Comparison of ENCODE assay signal across 10 cellular contexts in genomic region chr3:188000361-188000861, GRCh38.
A peak's percentile ranks its signal among the peaks of the same experiment; 100 is the strongest.
DNase-seq lines count a peak whose midpoint lies in the region; ATAC-seq, FAIRE-seq and TF ChIP-seq lines count a peak whose summit lies in the region.
"Had no signal": no experiment of that assay in that cellular context is flagged by ENCODE, and none has a peak within 500 bp of the region (broad histone marks: within the 10 kb centered on the region; RNA-seq: fewer than 3 reads in every experiment).

No MANE protein-coding gene starts in this region.

- TF ChIP-seq CTCF in HEK293 (tag by site-specific recombination; IDR thresholded peaks at IDR 0.05) = no peak
- no peak for TF ChIP-seq CTCF in SU-DHL-6 (IDR thresholded peaks at IDR 0.05; ENCODE audit: insufficient read depth, low read length, poor library complexity, severe bottlenecking)
- no peak for TF ChIP-seq CTCF in lower lobe of right lung (IDR thresholded peaks at IDR 0.05)
- no peak for TF ChIP-seq CTCF in HFFc6 (IDR thresholded peaks at IDR 0.05)

- ATAC-seq in lower lobe of right lung = peak in 1 of 2 donors; percentile 37

- H3K9me2 ChIP-seq in SU-DHL-6 (replicated peaks; ENCODE audit: insufficient read depth, low read length) = no peaks in the 10 kb centered on the region

- peak in 2 of 5 donors; percentile 13 to 41 for DNase-seq in CD4-positive, alpha-beta memory T cell
- no peak for DNase-seq in lower lobe of right lung
- no peak for DNase-seq in NOMO-1 (lab: John Stamatoyannopoulos, UW; ENCODE audit: unreplicated experiment in 2 of 2)
- no peak for DNase-seq in HFFc6
- no peak for DNase-seq in urothelium cell line (ENCODE audit: low spot score)
- DNase-seq in HK-2 (ENCODE audit: unreplicated experiment) = no peak
- DNase-seq: NCI-H1048, T1000 had no signal

- no peaks in the 10 kb centered on the region for H3K79me2 ChIP-seq in SU-DHL-6 (ENCODE audit: insufficient read depth, low read length)

- intact Hi-C loops in CD4-positive, alpha-beta memory T cell (cut with micrococcal nuclease) = no loop called here
- intact Hi-C loops in lower lobe of right lung (cut with DNase I) = no loop called here

- no peaks in the 10 kb centered on the region for H3K27me3 Mint-ChIP-seq in CD4-positive, alpha-beta memory T cell
- no peaks in the 10 kb centered on the region; the same call in 1 of the 2 replicates for H3K27me3 Mint-ChIP-seq in HFFc6 (ENCODE audit: insufficient read depth)

- no peak for FAIRE-seq in urothelium cell line (lab: Jason Lieb, UNC)

- H3K4me1 ChIP-seq in CD4-positive, alpha-beta memory T cell (ENCODE audit: insufficient read depth, low read length) = peaks cover 68% of the 10 kb centered on the region
- H3K4me1 ChIP-seq in HEK293 (ENCODE audit: control insufficient read depth, insufficient read depth, low read length) (no peaks in the 10 kb centered on the region; the same call in 1 of the 2 replicates), lower lobe of right lung (peaks cover 14% of the 10 kb centered on the region)

- no peak overlapping the region for H3K4me3 ChIP-seq in CD4-positive, alpha-beta memory T cell (ENCODE audit: low read length in 2 of 2)
- H3K4me3 ChIP-seq in HEK293 (ENCODE audit: low read depth, low read length) (no peak overlapping the region), SU-DHL-6 (ENCODE audit: insufficient read depth, low read length, poor library complexity, severe bottlenecking) (peak overlapping the region; percentile 33), lower lobe of right lung (no peak overlapping the region)

- H3K27ac ChIP-seq in CD4-positive, alpha-beta memory T cell (ENCODE audit: low read depth, low read length) = peak overlapping the region; percentile 41
- H3K27ac ChIP-seq in HEK293 (ENCODE audit: extremely low read depth, low read depth, low read length) (no peak overlapping the region), SU-DHL-6 (ENCODE audit: low read depth, low read length) (peak overlapping the region; percentile 97), lower lobe of right lung (peak overlapping the region; percentile 18)

- no peaks in the 10 kb centered on the region for H3K36me3 ChIP-seq in CD4-positive, alpha-beta memory T cell (ENCODE audit: insufficient read depth, low read length)
- no peaks in the 10 kb centered on the region for H3K36me3 ChIP-seq in HEK293 (ENCODE audit: control insufficient read depth in 2 of 2, insufficient read depth in 1 of 2, low read length in 2 of 2)
- H3K36me3 ChIP-seq in SU-DHL-6 (ENCODE audit: low read length) = no peaks in the 10 kb centered on the region
- H3K36me3 ChIP-seq in lower lobe of right lung = no peaks in the 10 kb centered on the region

- H3K27me3 ChIP-seq in CD4-positive, alpha-beta memory T cell (ENCODE audit: insufficient read depth, low read length) = no peaks in the 10 kb centered on the region
- H3K27me3 ChIP-seq in SU-DHL-6 (ENCODE audit: low read length) (no peaks in the 10 kb centered on the region), lower lobe of right lung (ENCODE audit: low read depth) (no peaks in the 10 kb centered on the region)

- no peaks in the 10 kb centered on the region for H3K9me3 ChIP-seq in CD4-positive, alpha-beta memory T cell (ENCODE audit: control insufficient read depth in 1 of 2, low read length in 2 of 2)
- H3K9me3 ChIP-seq in HEK293 (ENCODE audit: control insufficient read depth, insufficient read depth, low read depth, low read length) (no peaks in the 10 kb centered on the region), SU-DHL-6 (ENCODE audit: insufficient read depth, low read length) (no peaks in the 10 kb centered on the region), lower lobe of right lung (no peaks in the 10 kb centered on the region)

- POLR2A ChIA-PET in CD4-positive, alpha-beta memory T cell (lab: Charles Lee; ENCODE audit: partially characterized antibody) = interaction anchor here (0.7 to 2.6 kb wide), 12 partner anchors 9 to 255 kb away, joined by 3 to 15 read pairs (median 3); partner anchors contain the start of gene BCL6
- POLR2A ChIA-PET in HEK293 (lab: Yijun Ruan, JAX) = no interaction called here

- H3K4me1 Mint-ChIP-seq in CD4-positive, alpha-beta memory T cell = peaks cover 59 to 83% (median 68%) of the 10 kb centered on the region in 4 donors
- peaks cover 31% of the 10 kb centered on the region for H3K4me1 Mint-ChIP-seq in HFFc6 (ENCODE audit: low read depth)

- H3K4me3 Mint-ChIP-seq in CD4-positive, alpha-beta memory T cell = peak overlapping the region; percentile 67 to 86 (median 81)
- no peak overlapping the region for H3K4me3 Mint-ChIP-seq in HFFc6

- H3F3A ChIP-seq in SU-DHL-6 (ENCODE audit: insufficient read depth) = peaks cover 36% of the 10 kb centered on the region

- H3K36me3 Mint-ChIP-seq in CD4-positive, alpha-beta memory T cell = no peaks in the 10 kb centered on the region
- no peaks in the 10 kb centered on the region for H3K36me3 Mint-ChIP-seq in HFFc6 (ENCODE audit: low read depth)

- H4K20me1 ChIP-seq in SU-DHL-6 (ENCODE audit: low read depth, low read length) = no peaks in the 10 kb centered on the region

- no peak overlapping the region for H2AFZ ChIP-seq in SU-DHL-6 (ENCODE audit: low read depth, low read length, severe bottlenecking)

- peak overlapping the region; percentile 93 for H3K4me2 ChIP-seq in SU-DHL-6 (ENCODE audit: low read depth, low read length, poor library complexity, severe bottlenecking)

- peak overlapping the region; percentile 63 for H3K9ac ChIP-seq in SU-DHL-6 (ENCODE audit: low read length)

- H3K9me3 Mint-ChIP-seq in CD4-positive, alpha-beta memory T cell = peaks cover 0 to 3% (median 0%) of the 10 kb centered on the region in 8 donors
- H3K9me3 Mint-ChIP-seq in HFFc6 = no peaks in the 10 kb centered on the region

- CTCF ChIA-PET in CD4-positive, alpha-beta memory T cell (lab: Charles Lee; ENCODE audit: partially characterized antibody) = interaction anchor here (1.0 to 4.1 kb wide), 8 partner anchors 21 to 1042 kb away, joined by 3 to 26 read pairs (median 4); no protein-coding TSS in a partner anchor
- CTCF ChIA-PET in HEK293 (lab: Yijun Ruan, JAX) = interaction anchor here (0.7 kb wide), 2 partner anchors 8 to 15 kb away, joined by 3 read pairs; no protein-coding TSS in a partner anchor

- peak overlapping the region; percentile 89 to 97 (median 94) for H3K27ac Mint-ChIP-seq in CD4-positive, alpha-beta memory T cell
- H3K27ac Mint-ChIP-seq in HFFc6 = no peak overlapping the region

TF ChIP-seq in HEK293, 187 proteins besides CTCF, POLR2A, EP300 and RAD21:
- TF ChIP-seq ZNF10 (tag by site-specific recombination; IDR thresholded peaks at IDR 0.05) (0 out of 2 replicates have a peak, but pooled peaks have one; percentile 21), GLI2 (tag by site-specific recombination; IDR thresholded peaks at IDR 0.05; ENCODE audit: borderline replicate concordance, low read depth) (no peak), ZNF398 (tag by site-specific recombination; IDR thresholded peaks at IDR 0.05) (0 out of 2 replicates have a peak, but pooled peaks have one; percentile 26)
